ENCODE assay signal across 8 cellular contexts in genomic region chr9:128503870-128504269, GRCh38. TPM values are rescaled to one million over a fixed set of nuclear protein-coding genes. Genes with fewer than 3 reads are reported as not detected.
DNase-seq lines count a peak whose midpoint lies in the region; ATAC-seq and TF ChIP-seq lines count a peak whose summit lies in the region.

No MANE protein-coding gene starts in this region.

- no peaks in the 10 kb centered on the region for H3K27me3 ChIP-seq in CD4-positive, CD25-positive, alpha-beta regulatory T cell (ENCODE audit: control insufficient read depth, insufficient read depth, low read length)
- no peaks in the 10 kb centered on the region for H3K27me3 ChIP-seq in ascending aorta
- H3K27me3 ChIP-seq in left lung = no peaks in the 10 kb centered on the region
- no peaks in the 10 kb centered on the region for H3K27me3 ChIP-seq in tibial artery

- peaks cover 28% of the 10 kb centered on the region for H3K4me1 ChIP-seq in CD4-positive, CD25-positive, alpha-beta regulatory T cell (ENCODE audit: control insufficient read depth, insufficient read depth, low read length, poor library complexity, severe bottlenecking)
- peaks cover 3 to 23% of the 10 kb centered on the region in 2 donors for H3K4me1 ChIP-seq in ascending aorta
- peaks cover 7 to 25% of the 10 kb centered on the region in 2 donors for H3K4me1 ChIP-seq in left lung
- peaks cover 0 to 39% (median 25%) of the 10 kb centered on the region in 4 donors for H3K4me1 ChIP-seq in tibial artery

- peaks cover 29% of the 10 kb centered on the region for H3K36me3 ChIP-seq in CD4-positive, CD25-positive, alpha-beta regulatory T cell (ENCODE audit: control insufficient read depth, insufficient read depth, low read length)
- peaks cover under 1 to 3% of the 10 kb centered on the region in 2 donors for H3K36me3 ChIP-seq in ascending aorta
- H3K36me3 ChIP-seq in left lung = peaks cover 0 to 32% of the 10 kb centered on the region in 2 donors
- H3K36me3 ChIP-seq in tibial artery = peaks cover under 1 to 33% (median 3%) of the 10 kb centered on the region in 3 donors

- no peaks in the 10 kb centered on the region for H3K9me3 Mint-ChIP-seq in CD4-positive, CD25-positive, alpha-beta regulatory T cell

- H3K4me3 Mint-ChIP-seq in CD4-positive, CD25-positive, alpha-beta regulatory T cell = peak overlapping the region; percentile 75 to 99 (median 90)

- no peak for DNase-seq in CD4-positive, CD25-positive, alpha-beta regulatory T cell
- DNase-seq in HuH-7 (ENCODE audit: low spot score) (peak; percentile 17), ascending aorta (ENCODE audit: low spot score in 2 of 2) (no peak), left lung (no peak), tibial artery (peak in 1 of 2 donors; percentile 48)
- DNase-seq in stimulated activated CD4-positive, alpha-beta T cell treated with anti-CD3 and anti-CD28 coated beads, Interleukin-15, amount 100 ng/mL, for 24 hours = no peak
- DNase-seq in effector CD4-positive, alpha-beta T cell = no peak

- H3K36me3 Mint-ChIP-seq in CD4-positive, CD25-positive, alpha-beta regulatory T cell = peaks cover 16% of the 10 kb centered on the region

- peak overlapping the region; percentile 20 to 97 (median 32) for H3K27ac Mint-ChIP-seq in CD4-positive, CD25-positive, alpha-beta regulatory T cell

- H3K4me1 Mint-ChIP-seq in CD4-positive, CD25-positive, alpha-beta regulatory T cell = peaks cover 13 to 35% (median 17%) of the 10 kb centered on the region in 4 donors

- no peaks in the 10 kb centered on the region for H3K9me3 ChIP-seq in CD4-positive, CD25-positive, alpha-beta regulatory T cell (ENCODE audit: control insufficient read depth in 2 of 2, low read length in 2 of 2)
- H3K9me3 ChIP-seq in ascending aorta (no peaks in the 10 kb centered on the region), left lung (no peaks in the 10 kb centered on the region), tibial artery (no peaks in the 10 kb centered on the region)

- no peaks in the 10 kb centered on the region for H3K27me3 Mint-ChIP-seq in CD4-positive, CD25-positive, alpha-beta regulatory T cell

- TF ChIP-seq CTCF in ascending aorta (IDR thresholded peaks at IDR 0.05) = no peak
- TF ChIP-seq CTCF in left lung (IDR thresholded peaks at IDR 0.05) = no peak
- TF ChIP-seq CTCF in tibial artery (IDR thresholded peaks at IDR 0.05) = no peak

- H3K27ac ChIP-seq in CD4-positive, CD25-positive, alpha-beta regulatory T cell (ENCODE audit: insufficient read depth, low read length, poor library complexity, severe bottlenecking) = no peak overlapping the region
- peak overlapping the region; percentile 21 to 66 for H3K27ac ChIP-seq in ascending aorta
- H3K27ac ChIP-seq in left lung = peak overlapping the region; percentile 71 to 89
- peak overlapping the region; percentile 83 to 88 for H3K27ac ChIP-seq in tibial artery

- intact Hi-C loops in ascending aorta (cut with DNase I) = loop anchor here (1.0 to 5.0 kb wide), 3 partner anchors 48 to 132 kb away; partner anchors contain the start of genes ODF2, SPTAN1 and URM1
- intact Hi-C loops in left lung (cut with DNase I) = no loop called here
- intact Hi-C loops in tibial artery (cut with DNase I; ENCODE audit: low total_unique reads) = loop anchor here (5.0 kb wide), 1 partner anchor 47 kb away; the partner anchor contains the start of gene ODF2

- ATAC-seq in CD4-positive, CD25-positive, alpha-beta regulatory T cell (ENCODE audit: low read depth in 2 of 2) = no peak
- peak; percentile 57 for ATAC-seq in left lung
- no peak for ATAC-seq in activated CD4-positive, CD25-positive, alpha-beta regulatory T cell treated with anti-CD3 and anti-CD28 coated beads, Interleukin-2, amount 50 U/mL, for 24 hours

- H3K4me3 ChIP-seq in CD4-positive, CD25-positive, alpha-beta regulatory T cell (ENCODE audit: low read depth, low read length) = peak overlapping the region; percentile 83
- peak overlapping the region; percentile 82 to 90 for H3K4me3 ChIP-seq in ascending aorta
- peak overlapping the region; percentile 80 to 97 for H3K4me3 ChIP-seq in left lung
- peak overlapping the region; percentile 87 to 88 for H3K4me3 ChIP-seq in tibial artery

RNA-seq across cellular contexts. Expression of gene GLE1, which starts 0.6 kb away (rescaled TPM):
- 16.7 TPM for total RNA-seq in CD4-positive, CD25-positive, alpha-beta regulatory T cell
- polyA plus RNA-seq in CD4-positive, CD25-positive, alpha-beta regulatory T cell = 10 to 100 TPM; 24.9 to 34.1 (median 31.5) TPM
- 6.3 TPM for total RNA-seq in ascending aorta
- 10 to 100 TPM; 21.6 to 27.8 TPM for total RNA-seq in left lung

RNA-seq across cellular contexts. Expression of gene ODF2, which starts 48.1 kb away (rescaled TPM):
- 31.9 TPM for total RNA-seq in CD4-positive, CD25-positive, alpha-beta regulatory T cell
- 10 to 100 TPM; 12.9 to 19.8 (median 13.8) TPM for polyA plus RNA-seq in CD4-positive, CD25-positive, alpha-beta regulatory T cell
- total RNA-seq in ascending aorta (26.9 TPM), left lung (10 to 100 TPM; 21.0 to 21.1 TPM)

RNA-seq across cellular contexts. Expression of gene SPTAN1, which starts 48.5 kb away (rescaled TPM):
- total RNA-seq in CD4-positive, CD25-positive, alpha-beta regulatory T cell = 769 TPM
- polyA plus RNA-seq in CD4-positive, CD25-positive, alpha-beta regulatory T cell = 10 to 100 TPM; 79.8 to 86.2 (median 83.2) TPM
- total RNA-seq in ascending aorta = 687 TPM
- total RNA-seq in left lung = 100 to 1,000 TPM; 329 to 404 TPM

Comparison
In these comparisons a context has a peak if more than half of its experiments do, and no peak if none do; other contexts are left out.
1. intact Hi-C loops: an anchor here in ascending aorta (1.0 to 5.0 kb wide) and tibial artery (5.0 kb wide); none called in left lung.